ENCODE assay signal across 7 cellular contexts in the genomic region with DNA sequence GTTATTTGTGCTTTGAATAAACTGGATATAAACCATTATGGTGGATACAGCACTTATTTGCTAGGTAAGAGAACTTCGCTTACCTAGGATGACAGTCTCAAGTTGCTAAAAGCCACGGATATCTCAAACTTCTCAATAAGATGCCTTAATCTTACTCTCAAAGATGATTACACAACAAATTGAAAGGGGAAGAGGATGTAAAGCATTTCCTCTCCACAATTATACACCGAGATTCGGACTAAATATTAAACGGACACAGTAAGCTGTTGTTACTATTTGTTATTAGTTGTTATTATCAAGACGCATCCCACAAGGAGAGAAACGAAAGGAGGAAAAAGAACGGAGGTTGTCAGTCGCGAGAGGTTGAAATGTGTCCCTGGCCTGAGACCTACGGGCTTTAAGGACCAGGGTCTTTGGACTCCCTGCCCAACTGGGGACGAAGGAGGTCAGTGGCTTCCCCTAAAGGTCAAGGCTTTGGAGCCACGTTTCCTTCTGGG. TPM values are rescaled to one million over a fixed set of nuclear protein-coding genes. Genes with fewer than 3 reads are reported as not detected.
A peak's percentile ranks its signal among the peaks of the same experiment; 100 is the strongest.
DNase-seq lines count a peak whose midpoint lies in the region; ATAC-seq, FAIRE-seq and TF ChIP-seq lines count a peak whose summit lies in the region.

No MANE protein-coding gene starts in this region.

- H3K27me3 ChIP-seq in ascending aorta (no peaks in the 10 kb centered on the region), subcutaneous abdominal adipose tissue (ENCODE audit: control insufficient read depth in 5 of 5, insufficient read depth in 4 of 5, low read length in 5 of 5) (no peaks in the 10 kb centered on the region)

- peak; percentile 52 for DNase-seq in KBM-7
- no peak for DNase-seq in ascending aorta (ENCODE audit: low spot score in 2 of 2)
- DNase-seq in kidney = no peak
- no peak for DNase-seq in NCI-H2029 treated with DMSO at 0.1 percent for 48 hours (lab: John Stamatoyannopoulos, UW)

- TF ChIP-seq CTCF in ascending aorta (IDR thresholded peaks at IDR 0.05) (no peak), kidney (IDR thresholded peaks at IDR 0.05; ENCODE audit: borderline replicate concordance, extremely low read depth, insufficient read depth) (no peak)

- no peak for FAIRE-seq in kidney (lab: Jason Lieb, UNC)

- ATAC-seq in GM18909 (IDR thresholded peaks at IDR 0.05; ENCODE audit: poor library complexity, unreplicated experiment) = peak; percentile 20
- no peak for ATAC-seq in GM21737 (IDR thresholded peaks at IDR 0.05; ENCODE audit: unreplicated experiment)

- H3K4me1 ChIP-seq in ascending aorta (peaks cover 4 to 25% of the 10 kb centered on the region in 2 donors), kidney (ENCODE audit: control insufficient read depth in 1 of 2, insufficient read depth in 1 of 2, low read depth in 1 of 2, low read length in 2 of 2) (peaks cover 0 to 12% of the 10 kb centered on the region in 2 donors), subcutaneous abdominal adipose tissue (ENCODE audit: control insufficient read depth in 5 of 5, insufficient read depth in 5 of 5, low read length in 5 of 5) (peaks cover 5 to 44% (median 27%) of the 10 kb centered on the region in 5 donors)

- in situ Hi-C loops in KBM-7 (cut with MboI; ENCODE audit: low pct_unique_long_range_greater_than_20kb, low sequenced_read_pairs) = no loop called here

- H3K9me3 ChIP-seq in ascending aorta (no peaks in the 10 kb centered on the region), kidney (ENCODE audit: control insufficient read depth in 1 of 2, low read length in 2 of 2) (no peaks in the 10 kb centered on the region), subcutaneous abdominal adipose tissue (ENCODE audit: control insufficient read depth in 5 of 5, low read length in 5 of 5) (no peaks in the 10 kb centered on the region)

- peak overlapping the region; percentile 98 to 100 for H3K9ac ChIP-seq in kidney (ENCODE audit: low read length in 2 of 2)
- H3K9ac ChIP-seq in subcutaneous abdominal adipose tissue (ENCODE audit: low read length in 5 of 5) = peak overlapping the region; percentile 95 to 99 (median 98)

- H3K27ac ChIP-seq in ascending aorta (peak overlapping the region; percentile 90 to 96), kidney (ENCODE audit: low read depth in 2 of 2, low read length in 2 of 2) (peak overlapping the region; percentile 92 to 98), subcutaneous abdominal adipose tissue (ENCODE audit: low read depth, low read length) (peak overlapping the region; percentile 99)

- intact Hi-C loops in ascending aorta (cut with DNase I) (loop anchor here (2.0 to 5.0 kb wide), 3 partner anchors 19 to 218 kb away; partner anchors contain the start of genes GANC, HAUS2, LRRC57 and TMEM87A), kidney (cut with DNase I) (no loop called here)

- no peaks in the 10 kb centered on the region for H3K36me3 ChIP-seq in ascending aorta
- no peaks in the 10 kb centered on the region for H3K36me3 ChIP-seq in kidney (ENCODE audit: control insufficient read depth in 1 of 2, insufficient read depth in 2 of 2, low read length in 2 of 2)
- H3K36me3 ChIP-seq in subcutaneous abdominal adipose tissue (ENCODE audit: control insufficient read depth in 5 of 5, insufficient read depth in 5 of 5, low read length in 5 of 5) = peaks cover 0 to 2% (median 0%) of the 10 kb centered on the region in 5 donors

- H3K4me3 ChIP-seq in ascending aorta = peak overlapping the region; percentile 70 to 80
- H3K4me3 ChIP-seq in kidney (ENCODE audit: low read length in 2 of 2) = peak overlapping the region; percentile 98 to 99
- H3K4me3 ChIP-seq in subcutaneous abdominal adipose tissue (ENCODE audit: low read depth in 1 of 5, low read length in 5 of 5) = peak overlapping the region; percentile 83 to 99 (median 92)

RNA-seq across cellular contexts. Expression of gene ZNF106, which starts 0.6 kb away (rescaled TPM):
- total RNA-seq in ascending aorta (45.7 TPM), kidney (52.0 TPM)
- 7.2 TPM for polyA plus RNA-seq in kidney (ENCODE audit: insufficient read depth, low read depth, low replicate concordance)

RNA-seq across cellular contexts. Expression of gene SNAP23, which starts 5.1 kb away (rescaled TPM):
- 31.8 TPM for total RNA-seq in ascending aorta
- total RNA-seq in kidney = 55.0 TPM
- polyA plus RNA-seq in kidney (ENCODE audit: insufficient read depth, low read depth, low replicate concordance) = 34.1 TPM

RNA-seq across cellular contexts. Expression of gene LRRC57, which starts 58.3 kb away (rescaled TPM):
- total RNA-seq in ascending aorta (1.6 TPM), kidney (21.1 TPM)
- 8.6 TPM for polyA plus RNA-seq in kidney (ENCODE audit: insufficient read depth, low read depth, low replicate concordance)

RNA-seq across cellular contexts. Expression of gene HAUS2, which starts 58.3 kb away (rescaled TPM):
- total RNA-seq in ascending aorta = 92.6 TPM
- total RNA-seq in kidney = 17.4 TPM
- polyA plus RNA-seq in kidney (ENCODE audit: insufficient read depth, low read depth, low replicate concordance) = 6.6 TPM
